In genomic region chr1:40384413-40384762, GRCh38 we compare ENCODE assay signal across 9 cellular contexts. TPM values are rescaled to one million over a fixed set of nuclear protein-coding genes. Genes with fewer than 3 reads are reported as not detected.
A peak's percentile ranks its signal among the peaks of the same experiment; 100 is the strongest.
DNase-seq lines count a peak whose midpoint lies in the region; ATAC-seq and TF ChIP-seq lines count a peak whose summit lies in the region.
"Had no signal": no experiment of that assay in that cellular context is flagged by ENCODE, and none has a peak within 500 bp of the region (broad histone marks: within the 10 kb centered on the region; RNA-seq: fewer than 3 reads in every experiment).

No MANE protein-coding gene starts in this region.

- H3K9me3 ChIP-seq in mononuclear cell (ENCODE audit: low read depth, low read length) = no peaks in the 10 kb centered on the region

- intact Hi-C loops in activated T-helper 2 cell treated with anti-CD3 and anti-CD28 coated beads, Interferon-gamma antibody, Interleukin-2, Interleukin-4, amounts not matched to agents 10 μg/mL and 5 μg/mL and 100 μg/mL, durations not matched to agents 14 hours and 24 hours and 36 hours (cut with micrococcal nuclease) = loop anchor here (2.0 to 5.0 kb wide), 4 partner anchors 66 to 222 kb away; partner anchors contain the start of genes COL9A2, RLF and ZFP69B

- no peak for TF ChIP-seq CTCF in 22Rv1 (IDR thresholded peaks at IDR 0.05)

- peak overlapping the region; percentile 1 for H3K4me3 ChIP-seq in mononuclear cell (ENCODE audit: low read length)

- H3K27ac ChIP-seq in 22Rv1 = peak overlapping the region; percentile 79

- peaks cover 10% of the 10 kb centered on the region for H3K36me3 Mint-ChIP-seq in IgD-negative memory B cell
- peaks cover 62% of the 10 kb centered on the region for H3K36me3 Mint-ChIP-seq in activated T-helper 2 cell treated with anti-CD3 and anti-CD28 coated beads, Interferon-gamma antibody, Interleukin-2, Interleukin-4, amounts not matched to agents 10 μg/mL and 5 μg/mL and 100 μg/mL, durations not matched to agents 14 hours and 24 hours and 36 hours (ENCODE audit: low read depth)

- peaks cover 95% of the 10 kb centered on the region for H3K4me1 ChIP-seq in mononuclear cell (ENCODE audit: insufficient read depth, low read length)

- H3K27me3 Mint-ChIP-seq in IgD-negative memory B cell = peaks cover 2% of the 10 kb centered on the region
- H3K27me3 Mint-ChIP-seq in activated T-helper 2 cell treated with anti-CD3 and anti-CD28 coated beads, Interferon-gamma antibody, Interleukin-2, Interleukin-4, amounts not matched to agents 10 μg/mL and 5 μg/mL and 100 μg/mL, durations not matched to agents 14 hours and 24 hours and 36 hours (ENCODE audit: low read depth) = no peaks in the 10 kb centered on the region

- DNase-seq in activated T-helper 2 cell treated with anti-CD3 and anti-CD28 coated beads, Interferon-gamma antibody, Interleukin-2, Interleukin-4, amounts not matched to agents 10 μg/mL and 5 μg/mL and 100 μg/mL, durations not matched to agents 14 hours and 24 hours and 36 hours (ENCODE audit: low spot score) = no peak
- DNase-seq in medulla oblongata (ENCODE audit: extremely low spot score) (no peak), kidney glomerular epithelial cell (lab: John Stamatoyannopoulos, UW) (no peak)
- DNase-seq in activated effector memory CD4-positive, alpha-beta T cell treated with anti-CD3 and anti-CD28 coated beads, Interleukin-2, amount 50 U/mL, for 16 hours = no peak
- DNase-seq: DND-41 had no signal

- H3K27me3 ChIP-seq in mononuclear cell (ENCODE audit: insufficient read depth, low read length) = no peaks in the 10 kb centered on the region

- H3K4me3 Mint-ChIP-seq in IgD-negative memory B cell = peak overlapping the region; percentile 82 to 100 (median 90)
- peak overlapping the region; percentile 85 for H3K4me3 Mint-ChIP-seq in activated T-helper 2 cell treated with anti-CD3 and anti-CD28 coated beads, Interferon-gamma antibody, Interleukin-2, Interleukin-4, amounts not matched to agents 10 μg/mL and 5 μg/mL and 100 μg/mL, durations not matched to agents 14 hours and 24 hours and 36 hours (ENCODE audit: low read depth)

- H3K4me1 Mint-ChIP-seq in IgD-negative memory B cell = peaks cover 40 to 65% (median 55%) of the 10 kb centered on the region in 3 donors
- peaks cover 81% of the 10 kb centered on the region for H3K4me1 Mint-ChIP-seq in activated T-helper 2 cell treated with anti-CD3 and anti-CD28 coated beads, Interferon-gamma antibody, Interleukin-2, Interleukin-4, amounts not matched to agents 10 μg/mL and 5 μg/mL and 100 μg/mL, durations not matched to agents 14 hours and 24 hours and 36 hours (ENCODE audit: low read depth)

- H3K27ac Mint-ChIP-seq in IgD-negative memory B cell = peak overlapping the region; percentile 95 to 99 (median 98)
- H3K27ac Mint-ChIP-seq in activated T-helper 2 cell treated with anti-CD3 and anti-CD28 coated beads, Interferon-gamma antibody, Interleukin-2, Interleukin-4, amounts not matched to agents 10 μg/mL and 5 μg/mL and 100 μg/mL, durations not matched to agents 14 hours and 24 hours and 36 hours = peak overlapping the region; percentile 99

- H3K9me3 Mint-ChIP-seq in IgD-negative memory B cell = no peaks in the 10 kb centered on the region
- H3K9me3 Mint-ChIP-seq in activated T-helper 2 cell treated with anti-CD3 and anti-CD28 coated beads, Interferon-gamma antibody, Interleukin-2, Interleukin-4, amounts not matched to agents 10 μg/mL and 5 μg/mL and 100 μg/mL, durations not matched to agents 14 hours and 24 hours and 36 hours = no peaks in the 10 kb centered on the region

- no peak for ATAC-seq in HG03439 (IDR thresholded peaks at IDR 0.05; ENCODE audit: unreplicated experiment)

RNA-seq across cellular contexts. Expression of gene SMAP2, which starts 10.9 kb away (rescaled TPM):
- polyA plus RNA-seq in IgD-negative memory B cell = 624 TPM
- 185 and 186 TPM in 2 replicates for total RNA-seq in activated T-helper 2 cell treated with anti-CD3 and anti-CD28 coated beads, Interferon-gamma antibody, Interleukin-2, Interleukin-4, amounts not matched to agents 10 μg/mL and 5 μg/mL and 100 μg/mL, durations not matched to agents 14 hours and 24 hours and 36 hours
- 201 TPM for total RNA-seq in mononuclear cell
